In genomic region chr1:239819075-239819474, GRCh38 we compare ENCODE assay signal across 1 cellular context.
TF ChIP-seq lines count a peak whose summit lies in the region.

No MANE protein-coding gene starts in this region.

TF ChIP-seq in GM23338, 12 proteins besides CTCF, POLR2A, EP300 and RAD21 (continued from another document):
- TF ChIP-seq ZNF462 (CRISPR knock-in tag; IDR thresholded peaks at IDR 0.05) (no peak), JUNB (IDR thresholded peaks at IDR 0.05; ENCODE audit: unreplicated experiment) (no peak)
